In the genomic region with DNA sequence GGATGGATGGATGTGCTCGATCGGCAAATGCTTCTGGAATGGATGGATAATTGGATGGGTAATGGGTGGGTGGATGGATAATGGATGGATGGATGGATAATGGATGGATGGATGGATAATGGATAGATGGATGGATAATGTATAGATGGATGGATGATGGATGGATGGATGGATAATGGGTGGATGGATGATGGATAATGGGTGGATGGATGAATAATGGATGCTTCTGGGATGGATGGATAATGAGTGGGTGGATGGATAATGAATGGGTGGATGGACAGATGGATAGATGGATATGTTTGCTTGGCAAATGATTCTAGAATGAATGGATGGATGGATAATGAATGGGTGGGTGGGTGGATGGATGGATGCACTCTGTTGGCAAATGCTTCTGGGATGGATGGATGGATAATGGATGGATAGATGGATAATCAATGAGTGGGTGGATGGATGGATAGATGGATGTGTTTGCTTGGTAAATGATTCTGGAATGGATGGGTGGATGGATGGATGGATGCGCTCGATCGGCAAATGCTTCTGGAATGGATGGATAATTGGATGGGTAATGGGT, we compare ENCODE assay signal across 18 cellular contexts. TPM values are rescaled to one million over a fixed set of nuclear protein-coding genes. Genes with fewer than 3 reads are reported as not detected.
DNase-seq lines count a peak whose midpoint lies in the region; ATAC-seq and TF ChIP-seq lines count a peak whose summit lies in the region.
"Had no signal": no experiment of that assay in that cellular context is flagged by ENCODE, and none has a peak within 500 bp of the region (broad histone marks: within the 10 kb centered on the region; RNA-seq: fewer than 3 reads in every experiment).

No MANE protein-coding gene starts in this region.

- in situ Hi-C loops in HAP-1 (cut with MboI; ENCODE audit: low sequenced_read_pairs), result no loop called here

- no peak overlapping the region for H3K4me3 ChIP-seq in HAP-1
- H3K4me3 ChIP-seq: SJSA1 had no signal

- H3K4me2 ChIP-seq in H9 (ENCODE audit: insufficient read depth, insufficient read length, low read length), result no peak overlapping the region

- H3K9me3 ChIP-seq in H9 (ENCODE audit: control insufficient read depth, low read depth, low read length), result no peaks in the 10 kb centered on the region
- no peaks in the 10 kb centered on the region for H3K9me3 ChIP-seq in HAP-1
- H3K9me3 ChIP-seq: SJSA1 had no signal

- H4K8ac ChIP-seq in H9 (replicated peaks; ENCODE audit: insufficient read length, low read depth, low read length), result no peak overlapping the region

- H3K27me3 Mint-ChIP-seq in T-helper 2 cell treated with Interferon-gamma antibody and Interleukin-4, amounts not matched to agents 5 μg/mL and 100 μg/mL, for 36 hours (ENCODE audit: low read depth), result no peaks in the 10 kb centered on the region
- H3K27me3 Mint-ChIP-seq in H9 (ENCODE audit: low read depth), result no peaks in the 10 kb centered on the region; the same call in 1 of the 2 replicates
- no peaks in the 10 kb centered on the region for H3K27me3 Mint-ChIP-seq in effector memory CD8-positive, alpha-beta T cell

- no peak overlapping the region for H3K23ac ChIP-seq in H9 (ENCODE audit: insufficient read length, low read depth, low read length)

- H3K36me3 Mint-ChIP-seq in T-helper 2 cell treated with Interferon-gamma antibody and Interleukin-4, amounts not matched to agents 5 μg/mL and 100 μg/mL, for 36 hours (ENCODE audit: low read depth), result peaks cover 34% of the 10 kb centered on the region
- H3K36me3 Mint-ChIP-seq in H9 (ENCODE audit: insufficient read depth in 1 of 3, low read depth in 3 of 3), result peaks cover 24 to 57% (median 32%) of the 10 kb centered on the region in 3 experiments
- peaks cover 26% of the 10 kb centered on the region for H3K36me3 Mint-ChIP-seq in effector memory CD8-positive, alpha-beta T cell (ENCODE audit: insufficient read depth)

- H3T11ph ChIP-seq in H9 (ENCODE audit: low read length), result no peak overlapping the region

- H3K79me1 ChIP-seq in H9 (ENCODE audit: insufficient read depth, low read depth, low read length, poor library complexity, severe bottlenecking), result peaks cover 13% of the 10 kb centered on the region

- ATAC-seq in effector memory CD8-positive, alpha-beta T cell (replicated peaks), result no peak
- ATAC-seq in HG02610 (IDR thresholded peaks at IDR 0.05; ENCODE audit: unreplicated experiment), result no peak

- no peak overlapping the region for H2BK120ac ChIP-seq in H9 (ENCODE audit: low read depth, low read length, poor library complexity, severe bottlenecking)

- H2BK20ac ChIP-seq in H9 (ENCODE audit: low read depth, low read length, poor library complexity, severe bottlenecking), result no peak overlapping the region

- no peaks in the 10 kb centered on the region for H3K9me3 Mint-ChIP-seq in T-helper 2 cell treated with Interferon-gamma antibody and Interleukin-4, amounts not matched to agents 5 μg/mL and 100 μg/mL, for 36 hours
- H3K9me3 Mint-ChIP-seq in H9, result peaks cover 3 to 4% of the 10 kb centered on the region in 2 experiments; a peak in 3 of 5 replicates
- no peaks in the 10 kb centered on the region for H3K9me3 Mint-ChIP-seq in effector memory CD8-positive, alpha-beta T cell
- H3K9me3 Mint-ChIP-seq: mesothelial cell of epicardium had no signal

- H3K4ac ChIP-seq in H9 (ENCODE audit: low read depth, low read length), result no peak overlapping the region

- no peak overlapping the region for H2AK5ac ChIP-seq in H9 (ENCODE audit: insufficient read length, low read length)

- peak overlapping the region; percentile 26 for H3K27ac Mint-ChIP-seq in T-helper 2 cell treated with Interferon-gamma antibody and Interleukin-4, amounts not matched to agents 5 μg/mL and 100 μg/mL, for 36 hours
- no peak overlapping the region; a peak in 2 of 7 replicates for H3K27ac Mint-ChIP-seq in H9
- H3K27ac Mint-ChIP-seq in effector memory CD8-positive, alpha-beta T cell, result peak overlapping the region; percentile 0 to 5
- H3K27ac Mint-ChIP-seq: mesothelial cell of epicardium had no signal

- no peak overlapping the region for H2BK12ac ChIP-seq in H9 (ENCODE audit: insufficient read length, low read depth, low read length)

- no CpG with 5 or more reads among the region's 5 CpGs for WGBS in H9 (ENCODE audit: extremely low coverage, insufficient read length, low lambda C conversion rate)

- H2AFZ ChIP-seq in H9 (ENCODE audit: low read length), result no peak overlapping the region
- H2AFZ ChIP-seq: parathyroid adenoma had no signal

- H3K4me1 Mint-ChIP-seq in T-helper 2 cell treated with Interferon-gamma antibody and Interleukin-4, amounts not matched to agents 5 μg/mL and 100 μg/mL, for 36 hours (ENCODE audit: low read depth), result peaks cover 23% of the 10 kb centered on the region
- peaks cover 24 to 32% of the 10 kb centered on the region in 2 experiments for H3K4me1 Mint-ChIP-seq in H9
- peaks cover 28 to 41% of the 10 kb centered on the region in 2 donors for H3K4me1 Mint-ChIP-seq in effector memory CD8-positive, alpha-beta T cell (ENCODE audit: low read depth in 2 of 2)

- peak overlapping the region; percentile 13 for H3K4me3 Mint-ChIP-seq in T-helper 2 cell treated with Interferon-gamma antibody and Interleukin-4, amounts not matched to agents 5 μg/mL and 100 μg/mL, for 36 hours
- H3K4me3 Mint-ChIP-seq in H9, result peak overlapping the region; percentile 1 to 92; a peak in 4 of 5 replicates
- H3K4me3 Mint-ChIP-seq in effector memory CD8-positive, alpha-beta T cell, result no peak overlapping the region

- peaks cover 10% of the 10 kb centered on the region; the same call in 1 of the 2 replicates for H3K79me2 ChIP-seq in H9 (ENCODE audit: insufficient read depth, low read length)

- intact Hi-C loops in posterior vena cava (cut with DNase I), result no loop called here

- H3K4me1 ChIP-seq in H9 (ENCODE audit: insufficient read depth, low read length) (no peaks in the 10 kb centered on the region; the same call in 1 of the 2 replicates), HAP-1 (peaks cover 3% of the 10 kb centered on the region; the same call in 1 of the 2 replicates)
- H3K4me1 ChIP-seq: parathyroid adenoma had no signal

- H4K20me1 ChIP-seq in H9 (ENCODE audit: control insufficient read depth, insufficient read depth, insufficient read length), result peaks cover 2% of the 10 kb centered on the region

- H3K9ac ChIP-seq in H9 (ENCODE audit: extremely low read depth, insufficient read length, low read length), result no peak overlapping the region
- H3K9ac ChIP-seq: parathyroid adenoma had no signal

- H2BK5ac ChIP-seq in H9 (ENCODE audit: insufficient read length, low read length), result no peak overlapping the region

- no peaks in the 10 kb centered on the region for H3K27me3 ChIP-seq in H9 (ENCODE audit: insufficient read depth, low read length)
- no peaks in the 10 kb centered on the region for H3K27me3 ChIP-seq in HAP-1 (ENCODE audit: low read depth)
- H3K27me3 ChIP-seq: SJSA1 had no signal

- no peak overlapping the region for H4K5ac ChIP-seq in H9 (ENCODE audit: insufficient read length, low read depth, low read length)

- no peak overlapping the region for H3K18ac ChIP-seq in H9 (ENCODE audit: insufficient read length, low read depth, low read length)

- no peak overlapping the region for H4K91ac ChIP-seq in H9 (ENCODE audit: insufficient read length, low read depth, low read length)

- no peak for DNase-seq in T-helper 2 cell treated with Interferon-gamma antibody and Interleukin-4, amounts not matched to agents 5 μg/mL and 100 μg/mL, for 36 hours (ENCODE audit: low spot score)
- DNase-seq in T-helper 2 cell (no peak), H9 (no peak), posterior vena cava (ENCODE audit: low spot score) (peak; percentile 5), HAP-1 (ENCODE audit: low spot score in 2 of 2) (no peak)
- no peak for DNase-seq in effector memory CD8-positive, alpha-beta T cell
- no peak for DNase-seq in activated CD8-positive, alpha-beta memory T cell treated with anti-CD3 and anti-CD28 coated beads, Interleukin-2, amount 50 U/mL, for 48 hours
- DNase-seq: amniotic stem cell, Karpas-422, NCI-H1436 treated with DMSO at 0.1 percent for 48 hours, NCI-H446 treated with DMSO at 0.1 percent for 48 hours, OCI-M1 had no signal

- peaks cover 8% of the 10 kb centered on the region for H3K23me2 ChIP-seq in H9 (ENCODE audit: insufficient read length, low read depth, low read length, poor library complexity, severe bottlenecking)

- H2BK15ac ChIP-seq in H9 (ENCODE audit: low read depth, low read length), result no peak overlapping the region

- TF ChIP-seq CTCF in H9 (conservative IDR thresholded peaks at IDR 0.05), result no peak

- H3K14ac ChIP-seq in H9 (ENCODE audit: insufficient read depth, low read length), result no peak overlapping the region

- no peak overlapping the region for H3K27ac ChIP-seq in H9 (ENCODE audit: insufficient read length, low read depth, low read length)
- H3K27ac ChIP-seq: parathyroid adenoma, SJSA1 had no signal

- no peak overlapping the region for H3K56ac ChIP-seq in H9 (ENCODE audit: insufficient read length, low read depth, low read length)

- peaks cover 45% of the 10 kb centered on the region for H3K36me3 ChIP-seq in HAP-1 (replicated peaks)

RNA-seq across cellular contexts. Expression of gene SLC25A6, which starts 3.8 kb away (rescaled TPM):
- total RNA-seq in H9 (2021), result 553 and 558 TPM in 2 replicates
- total RNA-seq in posterior vena cava, result 100 to 1,000 TPM; 204 to 218 TPM

RNA-seq across cellular contexts. Expression of gene ASMTL, which starts 57.0 kb away (rescaled TPM):
- total RNA-seq in H9 (2021) (59.8 and 64.2 TPM in 2 replicates), posterior vena cava (10 to 100 TPM; 28.2 to 29.7 TPM)

RNA-seq across cellular contexts. Expression of gene IL3RA, which starts 59.1 kb away (rescaled TPM):
- 0.24 TPM in 1 of 2 replicates, not detected in the other for total RNA-seq in H9 (2021)
- 1 to 10 TPM; 5.4 to 5.6 TPM for total RNA-seq in posterior vena cava
- total RNA-seq: A172, G401, SJSA1 had no signal

Comparison
In these comparisons a context has a peak if more than half of its experiments do, and no peak if none do; other contexts are left out.
1. H3K27ac Mint-ChIP-seq: peak in T-helper 2 cell treated with Interferon-gamma antibody and Interleukin-4, amounts not matched to agents 5 μg/mL and 100 μg/mL, for 36 hours (single experiment) and effector memory CD8-positive, alpha-beta T cell (2 of 2); none in H9 (0 of 3).
2. H3K4me3 Mint-ChIP-seq: peak in T-helper 2 cell treated with Interferon-gamma antibody and Interleukin-4, amounts not matched to agents 5 μg/mL and 100 μg/mL, for 36 hours (single experiment) and H9 (2 of 2); none in effector memory CD8-positive, alpha-beta T cell (0 of 2).